In genomic region chr1:75630004-75630403, GRCh38 we compare ENCODE assay signal across 26 cellular contexts. TPM values are rescaled to one million over a fixed set of nuclear protein-coding genes. Genes with fewer than 3 reads are reported as not detected.
DNase-seq lines count a peak whose midpoint lies in the region; ATAC-seq and TF ChIP-seq lines count a peak whose summit lies in the region.
"Had no signal": no experiment of that assay in that cellular context is flagged by ENCODE, and none has a peak within 500 bp of the region (broad histone marks: within the 10 kb centered on the region; RNA-seq: fewer than 3 reads in every experiment).

No MANE protein-coding gene starts in this region.

- 0 out of 7 replicates have a peak overlapping the region, but pooled peaks of 2 of the 3 experiments have one; percentile 26 to 68 for H3K27ac Mint-ChIP-seq in H9
- H3K27ac Mint-ChIP-seq: activated naive CD8-positive, alpha-beta T cell treated with anti-CD3 and anti-CD28 coated beads, Interleukin-2, amount 10 ng/mL, durations not matched to agents 7 days and 5 days; activated T-cell treated with anti-CD3 and anti-CD28 coated beads, Interleukin-2, amount 50 U/mL, for 24 hours; dendritic cell treated with granulocyte-macrophage colony-stimulating factor and Interleukin-4, amounts not matched to agents 40 ng/mL and 50 ng/mL, for 4 days; T-helper 2 cell treated with Interferon-gamma antibody and Interleukin-4, amounts not matched to agents 5 μg/mL and 100 μg/mL, for 36 hours had no signal

- 0 out of 2 replicates have a peak overlapping the region, but pooled peaks have one; percentile 7 for H3K4me3 ChIP-seq in SK-N-MC
- H3K4me3 ChIP-seq in mesendoderm (ENCODE audit: low read length): no peak overlapping the region
- H3K4me3 ChIP-seq: ascending aorta, gastrocnemius medialis, GM12878, GM23248, left lung, testis had no signal

- H2BK15ac ChIP-seq in H9 (ENCODE audit: low read depth, low read length): no peak overlapping the region; the same call in 1 of the 2 replicates
- H2BK15ac ChIP-seq in mesendoderm (replicated peaks; ENCODE audit: low read depth): no peak overlapping the region

- H3K36me3 ChIP-seq in SK-N-MC (ENCODE audit: insufficient read depth, low read length): no peaks in the 10 kb centered on the region
- no peaks in the 10 kb centered on the region for H3K36me3 ChIP-seq in mesendoderm (ENCODE audit: control insufficient read depth, insufficient read depth, low read length)
- H3K36me3 ChIP-seq: ascending aorta, gastrocnemius medialis, left lung had no signal

- H3K4me2 ChIP-seq in H9 (ENCODE audit: insufficient read depth, insufficient read length, low read length) (no peak overlapping the region), mesendoderm (ENCODE audit: low read length) (no peak overlapping the region)

- H2AK5ac ChIP-seq in H9 (ENCODE audit: insufficient read length, low read length) (no peak overlapping the region), mesendoderm (ENCODE audit: low read length) (no peak overlapping the region)

- TF ChIP-seq POLR2A in GM18505 (IDR thresholded peaks at IDR 0.05; ENCODE audit: borderline replicate concordance, extremely low read depth, insufficient read depth, insufficient read length) (no peak), erythroblast (IDR thresholded peaks at IDR 0.05; ENCODE audit: low read length) (no peak)

- no peak overlapping the region for H2AFZ ChIP-seq in H9 (ENCODE audit: low read length)
- H2AFZ ChIP-seq: GM23248 had no signal

- no peak overlapping the region for H4K91ac ChIP-seq in H9 (ENCODE audit: insufficient read length, low read depth, low read length)

- H3K23ac ChIP-seq in H9 (ENCODE audit: insufficient read length, low read depth, low read length) (no peak overlapping the region), mesendoderm (ENCODE audit: low read length) (no peak overlapping the region)

- H3K4ac ChIP-seq in H9 (ENCODE audit: low read depth, low read length): no peak overlapping the region
- no peak overlapping the region for H3K4ac ChIP-seq in mesendoderm (ENCODE audit: low read depth, low read length)

- H3K27ac ChIP-seq in H9 (ENCODE audit: insufficient read length, low read depth, low read length) (no peak overlapping the region), SK-N-MC (no peak overlapping the region), mesendoderm (ENCODE audit: low read depth, low read length) (no peak overlapping the region)
- H3K27ac ChIP-seq: ascending aorta, C4-2B, gastrocnemius medialis, GM23248, left lung, testis had no signal

- no peaks in the 10 kb centered on the region for H3K36me3 Mint-ChIP-seq in H9 (ENCODE audit: insufficient read depth in 1 of 3, low read depth in 3 of 3)
- H3K36me3 Mint-ChIP-seq: activated naive CD8-positive, alpha-beta T cell treated with anti-CD3 and anti-CD28 coated beads, Interleukin-2, amount 10 ng/mL, durations not matched to agents 7 days and 5 days had no signal

- DNase-seq in H9 (peak; percentile 47), NCI-H146 (lab: John Stamatoyannopoulos, UW) (peak; percentile 87), SK-N-MC (ENCODE audit: low read depth, low spot score) (no peak), mesendoderm (peak; percentile 87), GM10248 (ENCODE audit: extremely low spot score) (no peak), erythroblast (lab: John Stamatoyannopoulos, UW) (no peak)
- DNase-seq: activated CD4-positive, alpha-beta T cell treated with anti-CD3 and anti-CD28 coated beads for 4 hours; activated gamma-delta T cell; activated naive CD8-positive, alpha-beta T cell treated with anti-CD3 and anti-CD28 coated beads, Interleukin-2, amount 10 ng/mL, durations not matched to agents 7 days and 5 days; activated T-cell treated with anti-CD3 and anti-CD28 coated beads, Interleukin-2, amount 50 U/mL, for 24 hours; gastrocnemius medialis; GM23248; IMR-90; left lung; mesenchymal stem cell; NCI-H1105 treated with DMSO at 0.1 percent for 48 hours; NCI-H82; PC-3; stimulated activated naive CD8-positive, alpha-beta T cell treated with anti-CD3 and anti-CD28 coated beads, Interleukin-15, Interleukin-2, amounts not matched to agents 100 U/mL and 50 U/mL, for 24 hours; testis had no signal

- POLR2A ChIA-PET in GM10248 (lab: Yijun Ruan, JAX): no interaction called here

- H3K9me3 ChIP-seq in H9 (ENCODE audit: control insufficient read depth, low read depth, low read length) (no peaks in the 10 kb centered on the region), SK-N-MC (ENCODE audit: low read depth, low read length) (no peaks in the 10 kb centered on the region)
- H3K9me3 ChIP-seq: ascending aorta, gastrocnemius medialis, left lung, testis had no signal

- H2BK20ac ChIP-seq in H9 (ENCODE audit: low read depth, low read length, poor library complexity, severe bottlenecking): no peak overlapping the region

- H4K20me1 ChIP-seq in H9 (ENCODE audit: control insufficient read depth, insufficient read depth, insufficient read length): no peaks in the 10 kb centered on the region

- H2BK120ac ChIP-seq in H9 (ENCODE audit: low read depth, low read length, poor library complexity, severe bottlenecking) (no peak overlapping the region), mesendoderm (ENCODE audit: low read depth, low read length) (no peak overlapping the region)

- no peaks in the 10 kb centered on the region for H3K27me3 Mint-ChIP-seq in H9 (ENCODE audit: low read depth)

- no peak overlapping the region for H3T11ph ChIP-seq in H9 (ENCODE audit: low read length)

- H3K4me1 ChIP-seq in H9 (ENCODE audit: insufficient read depth, low read length) (peaks cover 5% of the 10 kb centered on the region), mesendoderm (ENCODE audit: control insufficient read depth, low read depth, low read length) (peaks cover 7% of the 10 kb centered on the region)
- H3K4me1 ChIP-seq: ascending aorta, gastrocnemius medialis, left lung, testis had no signal

- no peaks in the 10 kb centered on the region for H3K79me2 ChIP-seq in H9 (ENCODE audit: insufficient read depth, low read length)
- H3K79me2 ChIP-seq in mesendoderm (ENCODE audit: control insufficient read depth, insufficient read depth, low read length): no peaks in the 10 kb centered on the region

- no peak for TF ChIP-seq CTCF in H9 (conservative IDR thresholded peaks at IDR 0.05)
- no peak for TF ChIP-seq CTCF in GM10248 (IDR thresholded peaks at IDR 0.05; ENCODE audit: control extremely low read depth, extremely low read depth, low read depth, missing control alignments)

- H3K9ac ChIP-seq in H9 (ENCODE audit: extremely low read depth, insufficient read length, low read length): no peak overlapping the region
- no peak overlapping the region for H3K9ac ChIP-seq in SK-N-MC (ENCODE audit: insufficient read length)
- H3K9ac ChIP-seq in mesendoderm (ENCODE audit: low read length): no peak overlapping the region
- H3K9ac ChIP-seq: GM23248 had no signal

- H2BK5ac ChIP-seq in H9 (ENCODE audit: insufficient read length, low read length): no peak overlapping the region
- H2BK5ac ChIP-seq in mesendoderm (ENCODE audit: low read length): peak overlapping the region; percentile 35

- H3K23me2 ChIP-seq in H9 (ENCODE audit: insufficient read length, low read depth, low read length, poor library complexity, severe bottlenecking): peaks cover 2% of the 10 kb centered on the region

- H3K18ac ChIP-seq in H9 (ENCODE audit: insufficient read length, low read depth, low read length) (no peak overlapping the region), mesendoderm (ENCODE audit: low read length) (no peak overlapping the region)

- WGBS in H9 (ENCODE audit: extremely low coverage, insufficient read length, low lambda C conversion rate): no CpG with 5 or more reads among the region's 1 CpG
- WGBS in mesendoderm (ENCODE audit: extremely low coverage, insufficient coverage, low lambda C conversion rate): no CpG with 5 or more reads among the region's 1 CpG

- ATAC-seq in GM18505 (IDR thresholded peaks at IDR 0.05; ENCODE audit: unreplicated experiment): no peak
- ATAC-seq: gastrocnemius medialis; GM12878; left lung; PC-3; stimulated activated naive CD8-positive, alpha-beta T cell treated with anti-CD3 and anti-CD28 coated beads, Interleukin-15, Interleukin-2, amounts not matched to agents 100 U/mL and 50 U/mL, for 24 hours had no signal

- H3K56ac ChIP-seq in H9 (ENCODE audit: insufficient read length, low read depth, low read length) (no peak overlapping the region), mesendoderm (ENCODE audit: low read length) (no peak overlapping the region)

- H3K9me3 Mint-ChIP-seq in H9: no peaks in the 10 kb centered on the region
- H3K9me3 Mint-ChIP-seq: activated naive CD8-positive, alpha-beta T cell treated with anti-CD3 and anti-CD28 coated beads, Interleukin-2, amount 10 ng/mL, durations not matched to agents 7 days and 5 days; activated T-cell treated with anti-CD3 and anti-CD28 coated beads, Interleukin-2, amount 50 U/mL, for 24 hours; dendritic cell treated with granulocyte-macrophage colony-stimulating factor and Interleukin-4, amounts not matched to agents 40 ng/mL and 50 ng/mL, for 4 days; T-helper 2 cell treated with Interferon-gamma antibody and Interleukin-4, amounts not matched to agents 5 μg/mL and 100 μg/mL, for 36 hours had no signal

- peak overlapping the region in 1 of 2 experiments; percentile 18; a peak in 2 of 5 replicates for H3K4me3 Mint-ChIP-seq in H9
- H3K4me3 Mint-ChIP-seq: activated naive CD8-positive, alpha-beta T cell treated with anti-CD3 and anti-CD28 coated beads, Interleukin-2, amount 10 ng/mL, durations not matched to agents 7 days and 5 days; activated T-cell treated with anti-CD3 and anti-CD28 coated beads, Interleukin-2, amount 50 U/mL, for 24 hours; dendritic cell treated with granulocyte-macrophage colony-stimulating factor and Interleukin-4, amounts not matched to agents 40 ng/mL and 50 ng/mL, for 4 days; T-helper 2 cell treated with Interferon-gamma antibody and Interleukin-4, amounts not matched to agents 5 μg/mL and 100 μg/mL, for 36 hours had no signal

- CTCF ChIA-PET in GM10248 (lab: Yijun Ruan, JAX): interaction anchor here (0.8 to 3.9 kb wide), 3 partner anchors 364 to 397 kb away, joined by 3 to 18 read pairs (median 9); no protein-coding TSS in a partner anchor

- H3K79me1 ChIP-seq in H9 (ENCODE audit: insufficient read depth, low read depth, low read length, poor library complexity, severe bottlenecking) (no peaks in the 10 kb centered on the region), mesendoderm (ENCODE audit: low read length) (no peaks in the 10 kb centered on the region)

- peaks cover 24% of the 10 kb centered on the region in 2 experiments for H3K4me1 Mint-ChIP-seq in H9

- no peak overlapping the region for H2BK12ac ChIP-seq in H9 (ENCODE audit: insufficient read length, low read depth, low read length)

- H3K27me3 ChIP-seq in H9 (ENCODE audit: insufficient read depth, low read length): no peaks in the 10 kb centered on the region
- no peaks in the 10 kb centered on the region for H3K27me3 ChIP-seq in mesendoderm (ENCODE audit: insufficient read depth, low read length, poor library complexity)
- H3K27me3 ChIP-seq: ascending aorta, gastrocnemius medialis, left lung, testis had no signal

- H3K14ac ChIP-seq in H9 (ENCODE audit: insufficient read depth, low read length): no peak overlapping the region; the same call in 1 of the 2 replicates

- H4K5ac ChIP-seq in H9 (ENCODE audit: insufficient read length, low read depth, low read length): no peak overlapping the region
- H4K5ac ChIP-seq in mesendoderm (ENCODE audit: low read length): no peak overlapping the region

- H4K8ac ChIP-seq in H9 (replicated peaks; ENCODE audit: insufficient read length, low read depth, low read length): no peak overlapping the region
- H4K8ac ChIP-seq in mesendoderm (ENCODE audit: low read depth, low read length): no peak overlapping the region

RNA-seq across cellular contexts. Expression of gene SLC44A5, which starts 19.1 kb away (rescaled TPM):
- total RNA-seq in H9 (2021): 2.1 and 2.4 TPM in 2 replicates
- 1.00 TPM for polyA plus RNA-seq in mesendoderm (2013, experiment 1 of 2)
- 0.88 TPM for polyA plus RNA-seq in mesendoderm (2013, experiment 2 of 2)
- total RNA-seq: ascending aorta, GM23248, PC-3 had no signal
- polyA plus RNA-seq: GM23248, IMR-90 had no signal

Comparison
In these comparisons a context has a peak if more than half of its experiments do, and no peak if none do; other contexts are left out.
1. DNase-seq: peak in H9 (single experiment), NCI-H146 (single experiment) and mesendoderm (single experiment); none in SK-N-MC (single experiment), GM10248 (single experiment) and erythroblast (0 of 2).